ENCODE assay signal across 10 cellular contexts in genomic region chr3:151230644-151231043, GRCh38. TPM values are rescaled to one million over a fixed set of nuclear protein-coding genes. Genes with fewer than 3 reads are reported as not detected.
DNase-seq lines count a peak whose midpoint lies in the region; ATAC-seq, FAIRE-seq and TF ChIP-seq lines count a peak whose summit lies in the region.
"Had no signal": no experiment of that assay in that cellular context is flagged by ENCODE, and none has a peak within 500 bp of the region (broad histone marks: within the 10 kb centered on the region; RNA-seq: fewer than 3 reads in every experiment).

No MANE protein-coding gene starts in this region.

- H3K4me2 ChIP-seq in DOHH2 (ENCODE audit: low read length) (peak overlapping the region; percentile 6), astrocyte (ENCODE audit: low read length) (no peak overlapping the region)

- ATAC-seq in GM19351 (IDR thresholded peaks at IDR 0.05; ENCODE audit: unreplicated experiment) = peak; percentile 59
- peak; percentile 42 for ATAC-seq in HG03457 (IDR thresholded peaks at IDR 0.05; ENCODE audit: unreplicated experiment)
- no peak for ATAC-seq in HG03139 (IDR thresholded peaks at IDR 0.05; ENCODE audit: unreplicated experiment)

- H3K27me3 ChIP-seq in DOHH2 (ENCODE audit: control insufficient read depth, low read length) = no peaks in the 10 kb centered on the region
- no peaks in the 10 kb centered on the region for H3K27me3 ChIP-seq in astrocyte (ENCODE audit: insufficient read depth, low read length)
- no peaks in the 10 kb centered on the region for H3K27me3 ChIP-seq in colonic mucosa
- H3K27me3 ChIP-seq: brain microvascular endothelial cell had no signal

- FAIRE-seq in astrocyte (lab: Jason Lieb, UNC) (no peak), H54 (lab: Jason Lieb, UNC) (no peak)

- no peaks in the 10 kb centered on the region for H3F3A ChIP-seq in DOHH2 (ENCODE audit: control insufficient read depth, insufficient read depth)

- H3K9me3 Mint-ChIP-seq in astrocyte (ENCODE audit: unreplicated experiment) = no peaks in the 10 kb centered on the region

- H3K27ac ChIP-seq in DOHH2 (ENCODE audit: low read depth, low read length) (no peak overlapping the region), astrocyte (ENCODE audit: low read depth, low read length) (no peak overlapping the region), colonic mucosa (no peak overlapping the region)
- H3K27ac ChIP-seq: brain microvascular endothelial cell had no signal

- H3K79me2 ChIP-seq in DOHH2 (ENCODE audit: control insufficient read depth, low read length) (no peaks in the 10 kb centered on the region), astrocyte (ENCODE audit: insufficient read depth, low read length) (no peaks in the 10 kb centered on the region)

- no peaks in the 10 kb centered on the region for H3K36me3 Mint-ChIP-seq in astrocyte (ENCODE audit: low read depth, unreplicated experiment)

- DNase-seq in astrocyte (ENCODE audit: low read depth) (no peak), NCI-H1105 treated with DMSO at 0.1 percent for 48 hours (lab: John Stamatoyannopoulos, UW) (no peak), colonic mucosa (no peak), H54 (ENCODE audit: insufficient read length, low spot score) (no peak)
- DNase-seq: brain microvascular endothelial cell had no signal

- intact Hi-C loops in colonic mucosa (cut with DNase I) = no loop called here

- no peak overlapping the region for H3K4me3 ChIP-seq in DOHH2 (ENCODE audit: low read length)
- H3K4me3 ChIP-seq in astrocyte (ENCODE audit: insufficient read depth, low read depth, low read length) = no peak overlapping the region
- no peak overlapping the region for H3K4me3 ChIP-seq in colonic mucosa

- H3K27ac Mint-ChIP-seq in astrocyte (ENCODE audit: unreplicated experiment) = peak overlapping the region; percentile 6

- no peak for TF ChIP-seq POLR2A in H54 (IDR thresholded peaks at IDR 0.05; ENCODE audit: low read depth, low read length)

- no peak overlapping the region for H3K4me3 Mint-ChIP-seq in astrocyte (ENCODE audit: unreplicated experiment)

- H3K9me3 ChIP-seq in DOHH2 (ENCODE audit: control insufficient read depth, insufficient read depth, low read length) = no peaks in the 10 kb centered on the region
- H3K9me3 ChIP-seq in astrocyte (ENCODE audit: insufficient read depth, low read depth, low read length) = no peaks in the 10 kb centered on the region
- no peaks in the 10 kb centered on the region for H3K9me3 ChIP-seq in colonic mucosa

- no peaks in the 10 kb centered on the region for H3K27me3 Mint-ChIP-seq in astrocyte (ENCODE audit: low read depth, unreplicated experiment)

- H3K36me3 ChIP-seq in DOHH2 (ENCODE audit: control insufficient read depth, low read length) (no peaks in the 10 kb centered on the region), astrocyte (ENCODE audit: insufficient read depth, low read length) (no peaks in the 10 kb centered on the region), colonic mucosa (no peaks in the 10 kb centered on the region)
- H3K36me3 ChIP-seq: brain microvascular endothelial cell had no signal

- H3K9me2 ChIP-seq in DOHH2 (replicated peaks; ENCODE audit: control insufficient read depth, low read length) = no peaks in the 10 kb centered on the region

- H3K9ac ChIP-seq in astrocyte (ENCODE audit: low read length) = no peak overlapping the region
- no peak overlapping the region for H3K9ac ChIP-seq in colonic mucosa (ENCODE audit: low read depth in 2 of 2, low read length in 2 of 2)

- H3K4me1 Mint-ChIP-seq in astrocyte (ENCODE audit: low read depth, unreplicated experiment) = peaks cover 35% of the 10 kb centered on the region

- TF ChIP-seq CTCF in DOHH2 (IDR thresholded peaks at IDR 0.05; ENCODE audit: low read depth, low read length, poor library complexity, severe bottlenecking) (no peak), astrocyte (IDR thresholded peaks at IDR 0.05; ENCODE audit: insufficient read depth, low read depth, low read length) (no peak), colonic mucosa (IDR thresholded peaks at IDR 0.05) (no peak)

- no peak overlapping the region for H2AFZ ChIP-seq in astrocyte (ENCODE audit: low read depth, low read length)

- H4K20me1 ChIP-seq in DOHH2 (ENCODE audit: control insufficient read depth, insufficient read depth, low read depth, low read length) = no peaks in the 10 kb centered on the region
- H4K20me1 ChIP-seq in astrocyte (ENCODE audit: insufficient read depth, low read length) = no peaks in the 10 kb centered on the region

- H3K4me1 ChIP-seq in DOHH2 (ENCODE audit: control insufficient read depth, low read length) = peaks cover 22% of the 10 kb centered on the region
- H3K4me1 ChIP-seq in astrocyte (ENCODE audit: insufficient read depth, low read length) = peaks cover 35% of the 10 kb centered on the region
- no peaks in the 10 kb centered on the region for H3K4me1 ChIP-seq in colonic mucosa

RNA-seq across cellular contexts. Expression of gene GPR171, which starts 27.6 kb away (rescaled TPM):
- total RNA-seq in astrocyte = not detected in 2 replicates
- under 1 TPM; 0.40 to 0.53 TPM for total RNA-seq in colonic mucosa
- total RNA-seq: SK-MEL-5 had no signal

RNA-seq across cellular contexts. Expression of gene P2RY14, which starts 47.7 kb away (rescaled TPM):
- total RNA-seq in astrocyte (0.11 TPM in 1 of 2 replicates, not detected in the other), colonic mucosa (1 to 10 TPM; 1.7 to 2.9 TPM)
- total RNA-seq: SK-MEL-5 had no signal
